13 cellular contexts compared by ENCODE assay signal in the genomic region with DNA sequence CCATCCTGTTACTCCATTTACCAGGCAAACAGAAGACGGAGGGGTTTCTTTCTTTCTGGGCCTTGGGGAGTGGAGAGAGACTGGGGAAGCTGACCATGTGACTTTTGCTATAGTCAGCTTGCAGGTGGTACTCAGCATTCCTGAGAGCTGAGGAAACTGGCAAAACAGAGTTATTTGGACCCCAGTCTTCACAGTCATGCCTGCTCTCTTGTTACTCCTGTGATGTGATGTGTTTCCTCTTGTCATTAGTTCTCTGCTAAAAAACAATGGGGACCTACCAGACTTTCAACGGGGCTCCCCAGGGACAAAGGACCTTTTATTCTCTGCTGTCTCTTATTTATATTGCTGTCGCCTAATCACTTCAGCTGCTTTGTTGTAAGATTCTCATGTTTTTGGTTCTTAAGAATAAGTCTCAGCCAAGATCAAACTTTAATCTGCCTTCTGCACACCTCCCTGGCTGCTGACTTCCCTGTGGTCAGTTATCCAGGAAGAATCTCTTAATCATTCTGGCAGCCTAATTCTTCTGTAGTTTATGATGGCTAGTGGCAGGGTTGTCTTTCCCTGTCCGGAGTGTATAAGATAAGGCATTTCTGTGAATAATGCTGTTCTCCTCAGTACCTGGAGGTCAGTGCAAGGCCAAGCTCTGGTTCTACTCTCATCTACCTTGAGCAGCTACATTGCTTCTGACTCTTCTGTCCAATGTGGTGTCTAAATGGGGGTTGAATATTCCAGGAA. TPM values are rescaled to one million over a fixed set of nuclear protein-coding genes. Genes with fewer than 3 reads are reported as not detected.
DNase-seq lines count a peak whose midpoint lies in the region; ATAC-seq and TF ChIP-seq lines count a peak whose summit lies in the region.
"Had no signal": no experiment of that assay in that cellular context is flagged by ENCODE, and none has a peak within 500 bp of the region (broad histone marks: within the 10 kb centered on the region; RNA-seq: fewer than 3 reads in every experiment).

No MANE protein-coding gene starts in this region.

- peaks cover 3% of the 10 kb centered on the region for H3K9me3 Mint-ChIP-seq in glutamatergic neuron (ENCODE audit: unreplicated experiment)
- H3K9me3 Mint-ChIP-seq: CD4-positive, CD25-positive, alpha-beta regulatory T cell; memory B cell; stimulated activated memory B cell treated with anti-CD40 and anti-IgM and Interleukin-4, amounts not matched to agents 10 μg/mL and 1 μg/mL and 100 μg/mL, for 72 hours; T-cell had no signal

- no peaks in the 10 kb centered on the region for H3K9me3 ChIP-seq in T-helper 17 cell (ENCODE audit: control insufficient read depth, low read length, poor library complexity, severe bottlenecking)

- H3K4me1 Mint-ChIP-seq in T-helper 17 cell, result peaks cover 20% of the 10 kb centered on the region
- peaks cover 39% of the 10 kb centered on the region for H3K4me1 Mint-ChIP-seq in glutamatergic neuron (ENCODE audit: low read depth, unreplicated experiment)

- WGBS in lower leg skin, 2 donors, result 60 to 66% methylated on average over 4 of the region's 4 CpGs

- H3K27me3 ChIP-seq in rectal smooth muscle tissue (ENCODE audit: control insufficient read depth, insufficient read depth, low read length), result no peaks in the 10 kb centered on the region

- peak overlapping the region; percentile 44 for H3K4me3 ChIP-seq in rectal smooth muscle tissue (ENCODE audit: low read length)
- H3K4me3 ChIP-seq in lower leg skin (ENCODE audit: low read depth, poor library complexity, severe bottlenecking), result no peak overlapping the region

- H3K27ac ChIP-seq in rectal smooth muscle tissue (ENCODE audit: low read depth, low read length), result peak overlapping the region; percentile 91

- H3K4me3 Mint-ChIP-seq in T-helper 17 cell, result no peak overlapping the region
- peak overlapping the region; percentile 5 for H3K4me3 Mint-ChIP-seq in glutamatergic neuron (ENCODE audit: unreplicated experiment)
- H3K4me3 Mint-ChIP-seq: memory B cell; stimulated activated memory B cell treated with anti-CD40 and anti-IgM and Interleukin-4, amounts not matched to agents 10 μg/mL and 1 μg/mL and 100 μg/mL, for 72 hours; T-cell had no signal

- DNase-seq in ELR (ENCODE audit: low read depth), result peak; percentile 35
- no peak for DNase-seq in T-helper 17 cell
- DNase-seq in glutamatergic neuron, result no peak
- no peak for DNase-seq in lower leg skin (ENCODE audit: low spot score in 2 of 2)
- DNase-seq: CD4-positive, CD25-positive, alpha-beta regulatory T cell; NCI-H524; T-cell had no signal

- no peaks in the 10 kb centered on the region for H3K36me3 ChIP-seq in rectal smooth muscle tissue (ENCODE audit: control insufficient read depth, insufficient read depth, low read length)

- intact Hi-C loops in lower leg skin (cut with DNase I; ENCODE audit: low total_unique reads), result no loop called here

- H3K36me3 Mint-ChIP-seq in T-helper 17 cell (ENCODE audit: low read depth), result peaks cover 9% of the 10 kb centered on the region
- H3K36me3 Mint-ChIP-seq in glutamatergic neuron (ENCODE audit: unreplicated experiment), result no peaks in the 10 kb centered on the region
- H3K36me3 Mint-ChIP-seq: memory B cell, T-cell had no signal

- TF ChIP-seq CTCF in glutamatergic neuron (IDR thresholded peaks at IDR 0.05; ENCODE audit: partially characterized antibody, unreplicated experiment) (no peak), lower leg skin (IDR thresholded peaks at IDR 0.05) (no peak)

- peaks cover 29% of the 10 kb centered on the region for H3K4me1 ChIP-seq in rectal smooth muscle tissue (ENCODE audit: control insufficient read depth, insufficient read depth, low read length)

- no peak for TF ChIP-seq POLR2A in lower leg skin (IDR thresholded peaks at IDR 0.05)

- H3K27me3 Mint-ChIP-seq in T-helper 17 cell (peaks cover 4% of the 10 kb centered on the region), glutamatergic neuron (ENCODE audit: unreplicated experiment) (peaks cover 2% of the 10 kb centered on the region)
- H3K27me3 Mint-ChIP-seq: memory B cell; stimulated activated memory B cell treated with anti-CD40 and anti-IgM and Interleukin-4, amounts not matched to agents 10 μg/mL and 1 μg/mL and 100 μg/mL, for 72 hours had no signal

- H3K27ac Mint-ChIP-seq in T-helper 17 cell (peak overlapping the region; percentile 43), glutamatergic neuron (ENCODE audit: unreplicated experiment) (no peak overlapping the region)
- H3K27ac Mint-ChIP-seq: memory B cell; stimulated activated memory B cell treated with anti-CD40 and anti-IgM and Interleukin-4, amounts not matched to agents 10 μg/mL and 1 μg/mL and 100 μg/mL, for 72 hours; T-cell had no signal

- no peak overlapping the region for H3K9ac ChIP-seq in rectal smooth muscle tissue (ENCODE audit: low read length)

- ATAC-seq in T-helper 17 cell (no peak), GM21825 (IDR thresholded peaks at IDR 0.05; ENCODE audit: unreplicated experiment) (no peak), GM18867 (IDR thresholded peaks at IDR 0.05; ENCODE audit: unreplicated experiment) (no peak), HG02571 (IDR thresholded peaks at IDR 0.05; ENCODE audit: unreplicated experiment) (no peak)
- ATAC-seq: stimulated activated memory B cell treated with anti-CD40 and anti-IgM and Interleukin-4, amounts not matched to agents 10 μg/mL and 1 μg/mL and 100 μg/mL, for 72 hours; T-cell had no signal

RNA-seq across cellular contexts. Expression of a gene that starts 8.8 kb away (rescaled TPM):
- 1 to 10 TPM; 4.1 to 5.9 TPM for total RNA-seq in T-helper 17 cell
- total RNA-seq in glutamatergic neuron (ENCODE audit: unreplicated experiment), result 45.1 TPM
- total RNA-seq in lower leg skin, result 1 to 10 TPM; 3.0 to 7.6 (median 6.7) TPM

RNA-seq across cellular contexts. Expression of a gene that starts 35.6 kb away (rescaled TPM):
- total RNA-seq in T-helper 17 cell (10 to 100 TPM; 18.5 to 22.2 TPM), glutamatergic neuron (ENCODE audit: unreplicated experiment) (24.5 TPM), lower leg skin (10 to 100 TPM in 3 of 4 donors, 1 to 10 TPM in 1; 10.0 to 24.2 (median 23.7) TPM)

RNA-seq across cellular contexts. Expression of a gene that starts 35.6 kb away (rescaled TPM):
- total RNA-seq in T-helper 17 cell (10 to 100 TPM; 23.8 to 28.0 TPM), glutamatergic neuron (ENCODE audit: unreplicated experiment) (38.5 TPM), lower leg skin (10 to 100 TPM; 13.0 to 29.6 (median 24.3) TPM)
